In genomic region chr16:53952215-53953208, GRCh38 we compare ENCODE assay signal across 9 cellular contexts.
DNase-seq lines count a peak whose midpoint lies in the region; ATAC-seq and TF ChIP-seq lines count a peak whose summit lies in the region.
"Had no signal": no experiment of that assay in that cellular context is flagged by ENCODE, and none has a peak within 500 bp of the region (broad histone marks: within the 10 kb centered on the region; RNA-seq: fewer than 3 reads in every experiment).

No MANE protein-coding gene starts in this region.

- H3K27me3 ChIP-seq in dorsolateral prefrontal cortex: no peaks in the 10 kb centered on the region

- ATAC-seq in HG03175 (IDR thresholded peaks at IDR 0.05; ENCODE audit: unreplicated experiment): peak; percentile 66
- peak; percentile 77 for ATAC-seq in activated naive CD8-positive, alpha-beta T cell treated with anti-CD3 and anti-CD28 coated beads, Interleukin-2, amount 10 ng/mL, durations not matched to agents 7 days and 5 days (ENCODE audit: low read depth)

- peak overlapping the region; percentile 72 for H3K27ac Mint-ChIP-seq in activated naive CD8-positive, alpha-beta T cell treated with anti-CD3 and anti-CD28 coated beads, Interleukin-2, amount 10 ng/mL, durations not matched to agents 7 days and 5 days
- H3K27ac Mint-ChIP-seq: activated B cell treated with CpG ODN at 0.5 μM for 24 hours had no signal

- DNase-seq in SIG-M5 treated with dmso at 0.1 percent for 504 hours (lab: John Stamatoyannopoulos, UW; ENCODE audit: unreplicated experiment) (peak; percentile 21), SIG-M5 (lab: John Stamatoyannopoulos, UW) (no peak), non-pigmented ciliary epithelial cell (ENCODE audit: low read depth) (peak; percentile 17), NCI-H187 treated with DMSO at 0.1 percent for 48 hours (lab: John Stamatoyannopoulos, UW) (no peak), dorsolateral prefrontal cortex (no peak)
- no peak for DNase-seq in activated naive CD8-positive, alpha-beta T cell treated with anti-CD3 and anti-CD28 coated beads, Interleukin-2, amount 10 ng/mL, durations not matched to agents 7 days and 5 days
- no peak for DNase-seq in stimulated activated CD4-positive, alpha-beta T cell treated with anti-CD3 and anti-CD28 coated beads, Interleukin-4, amount 100 ng/mL, for 24 hours
- DNase-seq: activated B cell treated with CpG ODN at 0.5 μM for 24 hours had no signal

- intact Hi-C loops in dorsolateral prefrontal cortex (cut with DNase I): no loop called here

- H3K27me3 Mint-ChIP-seq in activated naive CD8-positive, alpha-beta T cell treated with anti-CD3 and anti-CD28 coated beads, Interleukin-2, amount 10 ng/mL, durations not matched to agents 7 days and 5 days: no peaks in the 10 kb centered on the region
- H3K27me3 Mint-ChIP-seq: activated B cell treated with CpG ODN at 0.5 μM for 24 hours had no signal

- H3K27ac ChIP-seq in dorsolateral prefrontal cortex: no peak overlapping the region

- peak overlapping the region; percentile 74 for H3K4me3 Mint-ChIP-seq in activated naive CD8-positive, alpha-beta T cell treated with anti-CD3 and anti-CD28 coated beads, Interleukin-2, amount 10 ng/mL, durations not matched to agents 7 days and 5 days
- H3K4me3 Mint-ChIP-seq: activated B cell treated with CpG ODN at 0.5 μM for 24 hours had no signal

- POLR2A ChIA-PET in activated naive CD8-positive, alpha-beta T cell treated with anti-CD3 and anti-CD28 coated beads, Interleukin-2, amount 10 ng/mL, durations not matched to agents 7 days and 5 days (lab: Charles Lee): no interaction called here

- H3K4me3 ChIP-seq in dorsolateral prefrontal cortex: no peak overlapping the region

- no peak for TF ChIP-seq CTCF in dorsolateral prefrontal cortex (IDR thresholded peaks at IDR 0.05 in 54 of 56, conservative IDR thresholded peaks at IDR 0.05 in 2 of 56; ENCODE audit: low read depth in 1 of 56, partially characterized antibody in 56 of 56)

- peaks cover 19% of the 10 kb centered on the region for H3K4me1 Mint-ChIP-seq in activated naive CD8-positive, alpha-beta T cell treated with anti-CD3 and anti-CD28 coated beads, Interleukin-2, amount 10 ng/mL, durations not matched to agents 7 days and 5 days

- H3K9me3 Mint-ChIP-seq in activated naive CD8-positive, alpha-beta T cell treated with anti-CD3 and anti-CD28 coated beads, Interleukin-2, amount 10 ng/mL, durations not matched to agents 7 days and 5 days: no peaks in the 10 kb centered on the region
- H3K9me3 Mint-ChIP-seq: activated B cell treated with CpG ODN at 0.5 μM for 24 hours had no signal

- no peaks in the 10 kb centered on the region for H3K36me3 Mint-ChIP-seq in activated naive CD8-positive, alpha-beta T cell treated with anti-CD3 and anti-CD28 coated beads, Interleukin-2, amount 10 ng/mL, durations not matched to agents 7 days and 5 days

Comparison
In these comparisons a context has a peak if more than half of its experiments do, and no peak if none do; other contexts are left out.
1. DNase-seq: peak in SIG-M5 treated with dmso at 0.1 percent for 504 hours (single experiment) and non-pigmented ciliary epithelial cell (single experiment); none in SIG-M5 (single experiment), activated naive CD8-positive, alpha-beta T cell treated with anti-CD3 and anti-CD28 coated beads, Interleukin-2, amount 10 ng/mL, durations not matched to agents 7 days and 5 days (single experiment), NCI-H187 treated with DMSO at 0.1 percent for 48 hours (single experiment), stimulated activated CD4-positive, alpha-beta T cell treated with anti-CD3 and anti-CD28 coated beads, Interleukin-4, amount 100 ng/mL, for 24 hours (single experiment) and dorsolateral prefrontal cortex (0 of 10).